ENCODE assay signal across 1 cellular context in the genomic region with DNA sequence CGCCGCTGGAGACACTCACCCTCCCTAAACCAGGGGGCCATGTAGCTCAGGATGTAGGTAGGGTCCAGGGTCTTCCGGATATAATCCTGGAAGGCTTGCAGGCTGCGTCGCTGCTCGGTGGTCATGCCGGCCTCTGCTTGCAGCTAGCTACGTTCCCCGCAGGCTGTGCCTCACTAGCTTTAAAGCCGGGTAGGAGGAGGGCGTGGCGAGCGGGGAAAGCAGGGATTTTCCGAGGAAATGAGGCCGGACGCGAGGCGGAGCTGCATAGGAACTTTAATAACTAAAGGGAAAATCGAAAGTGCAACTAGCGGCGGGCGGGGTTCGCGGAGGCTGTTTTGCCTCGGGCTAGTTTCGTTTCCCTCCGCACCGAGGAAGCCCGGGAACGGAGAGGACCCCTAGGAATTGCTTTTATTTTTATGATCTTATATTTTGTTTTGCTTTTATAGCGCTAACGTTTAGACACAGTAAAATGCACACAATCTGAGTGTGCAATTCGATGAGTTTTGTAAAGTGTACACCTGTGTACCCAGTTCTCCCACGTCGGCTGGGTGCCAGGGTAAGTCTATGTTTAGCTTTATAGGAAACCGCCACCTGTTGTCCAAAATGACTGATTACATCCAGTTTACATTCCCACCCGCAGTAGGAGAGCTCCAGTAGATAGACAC.
TF ChIP-seq lines count a peak whose summit lies in the region.

A gene (minus strand): TSS at position 155 of the 665 bp plus-strand sequence. CDS start 30 bp downstream, at position 125.

TF ChIP-seq in K562, 482 proteins besides CTCF, POLR2A, EP300 and RAD21 (continued from another document):
- TF ChIP-seq, protein P1, sequence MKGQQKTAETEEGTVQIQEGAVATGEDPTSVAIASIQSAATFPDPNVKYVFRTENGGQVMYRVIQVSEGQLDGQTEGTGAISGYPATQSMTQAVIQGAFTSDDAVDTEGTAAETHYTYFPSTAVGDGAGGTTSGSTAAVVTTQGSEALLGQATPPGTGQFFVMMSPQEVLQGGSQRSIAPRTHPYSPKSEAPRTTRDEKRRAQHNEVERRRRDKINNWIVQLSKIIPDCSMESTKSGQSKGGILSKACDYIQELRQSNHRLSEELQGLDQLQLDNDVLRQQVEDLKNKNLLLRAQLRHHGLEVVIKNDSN (CRISPR knock-in tag; IDR thresholded peaks at IDR 0.05): no peak
